ENCODE assay signal across 19 cellular contexts in the genomic region with DNA sequence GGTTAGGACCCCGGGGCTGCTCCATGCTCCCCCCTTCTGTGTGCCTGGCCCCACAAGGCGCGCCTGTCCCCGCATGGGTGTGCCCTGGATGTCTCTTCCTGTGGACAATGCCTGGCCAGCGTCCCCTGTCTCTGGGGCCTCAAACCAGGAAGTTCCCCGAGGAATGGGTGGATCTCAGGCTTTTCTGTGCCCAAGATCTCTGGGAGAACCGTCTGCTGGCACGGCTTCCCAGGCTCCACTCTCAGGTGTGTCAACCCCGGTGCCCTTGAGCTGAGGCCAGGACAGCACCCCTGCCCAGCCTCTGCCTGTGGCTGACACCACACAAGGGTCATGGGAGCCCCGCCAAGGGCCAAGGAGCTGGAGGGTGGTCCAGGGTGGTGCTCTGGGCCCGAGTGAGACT. TPM values are rescaled to one million over a fixed set of nuclear protein-coding genes. Genes with fewer than 3 reads are reported as not detected.
"Had no signal": no experiment of that assay in that cellular context is flagged by ENCODE, and none has a peak within 500 bp of the region (broad histone marks: within the 10 kb centered on the region; RNA-seq: fewer than 3 reads in every experiment).

No MANE protein-coding gene starts in this region.

- H3K36me3 ChIP-seq: cardiac muscle cell had no signal

- ATAC-seq: SK-N-SH treated with all-trans-retinoic acid at 6 μM for 48 hours had no signal

- H3K27me3 ChIP-seq: cardiac muscle cell, sigmoid colon, vagina had no signal

- H3K27ac Mint-ChIP-seq: activated CD4-positive, alpha-beta memory T cell treated with anti-CD3 and anti-CD28 coated beads for 36 hours; activated T-cell treated with anti-CD3 and anti-CD28 coated beads, Interleukin-2, amount 50 U/mL, for 24 hours had no signal

- H3K4me3 ChIP-seq: cardiac muscle cell, sigmoid colon, vagina had no signal

- H3K27ac ChIP-seq: cardiac muscle cell, vagina, VCaP had no signal

- H3K9me3 ChIP-seq: sigmoid colon, vagina had no signal

- H3K9me3 Mint-ChIP-seq: activated CD4-positive, alpha-beta memory T cell treated with anti-CD3 and anti-CD28 coated beads for 36 hours; activated T-cell treated with anti-CD3 and anti-CD28 coated beads, Interleukin-2, amount 50 U/mL, for 24 hours had no signal

- H3K4me1 ChIP-seq: vagina had no signal

- H3K4me3 Mint-ChIP-seq: activated CD4-positive, alpha-beta memory T cell treated with anti-CD3 and anti-CD28 coated beads for 36 hours; activated T-cell treated with anti-CD3 and anti-CD28 coated beads, Interleukin-2, amount 50 U/mL, for 24 hours had no signal

- H3K27me3 Mint-ChIP-seq: activated CD4-positive, alpha-beta memory T cell treated with anti-CD3 and anti-CD28 coated beads for 36 hours; activated T-cell treated with anti-CD3 and anti-CD28 coated beads, Interleukin-2, amount 50 U/mL, for 24 hours had no signal

- DNase-seq: activated CD4-positive, alpha-beta memory T cell treated with anti-CD3 and anti-CD28 coated beads for 36 hours; activated effector memory CD4-positive, alpha-beta T cell treated with Interleukin-2 at 50 U/mL for 16 hours; activated naive CD4-positive, alpha-beta T cell treated with anti-CD3 and anti-CD28 coated beads, Interleukin-2, amount 50 U/mL, for 16 hours; activated T-cell treated with anti-CD3 and anti-CD28 coated beads, Interleukin-2, amount 50 U/mL, for 24 hours; mesendoderm; sigmoid colon; stimulated activated CD4-positive, alpha-beta T cell treated with anti-CD3 and anti-CD28 coated beads, Interleukin-1b, Interleukin-23, amount 100 ng/mL, for 48 hours had no signal

RNA-seq across cellular contexts. Expression of a gene that starts 19.0 kb away (rescaled TPM):
- total RNA-seq: activated CD4-positive, alpha-beta memory T cell treated with anti-CD3 and anti-CD28 coated beads for 36 hours; astrocyte; myocyte; osteocyte; pulmonary artery endothelial cell; sigmoid colon; T-helper 1 cell treated with Interleukin-12 subunit alpha and Interleukin-12 subunit beta and Interleukin-4 antibody, amounts not matched to agents 30 ng/mL and 1 ng/mL, for 36 hours; vagina had no signal
- polyA plus RNA-seq: adipose tissue, cardiac muscle cell, esophagus, neural cell, sigmoid colon had no signal

RNA-seq across cellular contexts. Expression of a gene that starts 40.8 kb away (rescaled TPM):
- total RNA-seq: activated CD4-positive, alpha-beta memory T cell treated with anti-CD3 and anti-CD28 coated beads for 36 hours; astrocyte; cardiac muscle cell; myocyte; osteocyte; pulmonary artery endothelial cell; sigmoid colon; T-helper 1 cell treated with Interleukin-12 subunit alpha and Interleukin-12 subunit beta and Interleukin-4 antibody, amounts not matched to agents 30 ng/mL and 1 ng/mL, for 36 hours; vagina had no signal
- polyA plus RNA-seq: cardiac muscle cell had no signal

RNA-seq across cellular contexts. Expression of a gene that starts 45.3 kb away (rescaled TPM):
- total RNA-seq: activated CD4-positive, alpha-beta memory T cell treated with anti-CD3 and anti-CD28 coated beads for 36 hours; astrocyte; cardiac muscle cell; myocyte; osteocyte; pulmonary artery endothelial cell; sigmoid colon; T-helper 1 cell treated with Interleukin-12 subunit alpha and Interleukin-12 subunit beta and Interleukin-4 antibody, amounts not matched to agents 30 ng/mL and 1 ng/mL, for 36 hours; vagina had no signal
- polyA plus RNA-seq: adipose tissue, cardiac muscle cell, esophagus, neural cell, sigmoid colon had no signal
